14 cellular contexts compared by ENCODE assay signal in genomic region chr11:128891912-128892398, GRCh38. TPM values are rescaled to one million over a fixed set of nuclear protein-coding genes. Genes with fewer than 3 reads are reported as not detected.
DNase-seq lines count a peak whose midpoint lies in the region; ATAC-seq and TF ChIP-seq lines count a peak whose summit lies in the region.
"Had no signal": no experiment of that assay in that cellular context is flagged by ENCODE, and none has a peak within 500 bp of the region (broad histone marks: within the 10 kb centered on the region; RNA-seq: fewer than 3 reads in every experiment).

No MANE protein-coding gene starts in this region.

- 32 to 61% methylated on average over 5 of the region's 6 CpGs for WGBS in esophagus squamous epithelium, 2 donors

- CTCF ChIA-PET in AG04450 (lab: Charles Lee) = interaction anchor here (1.6 to 2.6 kb wide), 3 partner anchors 13 to 64 kb away, joined by 4 to 18 read pairs (median 17); no protein-coding TSS in a partner anchor

- peaks cover 57% of the 10 kb centered on the region for H3K4me1 Mint-ChIP-seq in nephron progenitor cell

- intact Hi-C loops in esophagus squamous epithelium (cut with DNase I) = no loop called here

- H3K36me3 Mint-ChIP-seq in nephron progenitor cell (ENCODE audit: low read depth) = no peaks in the 10 kb centered on the region
- H3K36me3 Mint-ChIP-seq: activated naive CD8-positive, alpha-beta T cell treated with anti-CD3 and anti-CD28 coated beads, Interleukin-2, amount 10 ng/mL, durations not matched to agents 7 days and 5 days had no signal

- peaks cover 14 to 70% (median 23%) of the 10 kb centered on the region in 3 donors for H3K4me1 ChIP-seq in esophagus squamous epithelium

- H3K27ac ChIP-seq in AG04450 (ENCODE audit: low read depth, low read length) (peak overlapping the region; percentile 11), esophagus squamous epithelium (peak overlapping the region in 2 of 4 donors; percentile 30 to 36)

- H3K9me3 Mint-ChIP-seq in nephron progenitor cell = no peaks in the 10 kb centered on the region
- H3K9me3 Mint-ChIP-seq: activated CD8-positive, alpha-beta T cell treated with anti-CD3 and anti-CD28 coated beads for 36 hours; activated naive CD8-positive, alpha-beta T cell treated with anti-CD3 and anti-CD28 coated beads, Interleukin-2, amount 10 ng/mL, durations not matched to agents 7 days and 5 days had no signal

- ATAC-seq in GM19324 (IDR thresholded peaks at IDR 0.05; ENCODE audit: low FRiP score, unreplicated experiment) (no peak), GM21528 (IDR thresholded peaks at IDR 0.05; ENCODE audit: low FRiP score, unreplicated experiment) (no peak), HG03175 (IDR thresholded peaks at IDR 0.05; ENCODE audit: unreplicated experiment) (no peak)

- no peak for TF ChIP-seq CTCF in AG04450 (IDR thresholded peaks at IDR 0.05; ENCODE audit: low read depth, low read length)
- no peak for TF ChIP-seq CTCF in esophagus squamous epithelium (IDR thresholded peaks at IDR 0.05)
- TF ChIP-seq CTCF in nephron progenitor cell (IDR thresholded peaks at IDR 0.05) = no peak

- no peak overlapping the region for H3K27ac Mint-ChIP-seq in nephron progenitor cell
- H3K27ac Mint-ChIP-seq: activated CD8-positive, alpha-beta T cell treated with anti-CD3 and anti-CD28 coated beads for 36 hours; activated naive CD8-positive, alpha-beta T cell treated with anti-CD3 and anti-CD28 coated beads, Interleukin-2, amount 10 ng/mL, durations not matched to agents 7 days and 5 days had no signal

- H3K27me3 Mint-ChIP-seq in nephron progenitor cell (ENCODE audit: low read depth, poor library complexity) = peaks cover 55% of the 10 kb centered on the region

- H3K4me3 ChIP-seq in AG04450 (ENCODE audit: low read depth, low read length) (no peak overlapping the region), esophagus squamous epithelium (peak overlapping the region in 3 of 4 donors; percentile 54 to 74 (median 58))

- DNase-seq in AG04450 (ENCODE audit: low read depth, low spot score) = no peak
- peak; percentile 74 for DNase-seq in SW480 (ENCODE audit: low spot score)
- no peak for DNase-seq in esophagus squamous epithelium (lab: John Stamatoyannopoulos, UW)
- no peak for DNase-seq in nephron progenitor cell
- DNase-seq in kidney tubule cell (ENCODE audit: low spot score) = no peak
- DNase-seq: activated CD8-positive, alpha-beta T cell treated with anti-CD3 and anti-CD28 coated beads for 36 hours; activated naive CD8-positive, alpha-beta T cell treated with anti-CD3 and anti-CD28 coated beads, Interleukin-2, amount 10 ng/mL, durations not matched to agents 7 days and 5 days; hypothalamus; NCI-H2029; T-helper 1 cell had no signal

- no peaks in the 10 kb centered on the region for H3K36me3 ChIP-seq in esophagus squamous epithelium

- H3K9me3 ChIP-seq in AG04450 (ENCODE audit: control insufficient read depth, insufficient read depth, low read length) (no peaks in the 10 kb centered on the region; the same call in 1 of the 2 replicates), esophagus squamous epithelium (no peaks in the 10 kb centered on the region)

- POLR2A ChIA-PET in AG04450 (lab: Yijun Ruan, JAX) = no interaction called here

- TF ChIP-seq POLR2A in esophagus squamous epithelium (IDR thresholded peaks at IDR 0.05) = no peak

- peak overlapping the region; percentile 84 for H3K4me3 Mint-ChIP-seq in nephron progenitor cell
- H3K4me3 Mint-ChIP-seq: activated CD8-positive, alpha-beta T cell treated with anti-CD3 and anti-CD28 coated beads for 36 hours had no signal

- H3K27me3 ChIP-seq in AG04450 (ENCODE audit: control insufficient read depth, insufficient read depth, low read length) (peaks cover 55% of the 10 kb centered on the region), esophagus squamous epithelium (peaks cover 0 to 43% (median 0%) of the 10 kb centered on the region in 4 donors)

RNA-seq across cellular contexts. Expression of gene KCNJ5, which starts 0.8 kb away (rescaled TPM):
- not detected in 2 replicates for polyA plus RNA-seq in AG04450 (2011; rRNA removed)
- not detected in 2 replicates for polyA minus RNA-seq in AG04450 (2011; rRNA and poly(A)+ RNA removed)
- total RNA-seq in esophagus squamous epithelium = 1 to 10 TPM in 1 of 4 donors, under 1 TPM in 1, not detected in 2; 0.47 to 1.9 TPM
- total RNA-seq: activated CD8-positive, alpha-beta T cell treated with anti-CD3 and anti-CD28 coated beads for 36 hours; G401 had no signal

RNA-seq across cellular contexts. Expression of gene KCNJ1, which starts 24.9 kb away (rescaled TPM):
- polyA plus RNA-seq in AG04450 (2011; rRNA removed) = not detected in 2 replicates
- not detected in 2 replicates for polyA minus RNA-seq in AG04450 (2011; rRNA and poly(A)+ RNA removed)
- 1 to 10 TPM in 1 of 4 donors, under 1 TPM in 1, not detected in 2; under 0.01 to 1.3 TPM for total RNA-seq in esophagus squamous epithelium
- total RNA-seq: activated CD8-positive, alpha-beta T cell treated with anti-CD3 and anti-CD28 coated beads for 36 hours; G401 had no signal

RNA-seq across cellular contexts. Expression of gene TP53AIP1, which starts 50.7 kb away (rescaled TPM):
- polyA plus RNA-seq in AG04450 (2011; rRNA removed) = not detected in 2 replicates
- polyA minus RNA-seq in AG04450 (2011; rRNA and poly(A)+ RNA removed) = not detected in 2 replicates
- total RNA-seq in esophagus squamous epithelium = 10 to 100 TPM; 11.0 to 16.7 (median 13.9) TPM
- total RNA-seq: activated CD8-positive, alpha-beta T cell treated with anti-CD3 and anti-CD28 coated beads for 36 hours; activated naive CD8-positive, alpha-beta T cell treated with anti-CD3 and anti-CD28 coated beads, Interleukin-2, amount 10 ng/mL, durations not matched to agents 7 days and 5 days; G401 had no signal
